Comparison of ENCODE assay signal across 9 cellular contexts in genomic region chr19:39671739-39672363, GRCh38. TPM values are rescaled to one million over a fixed set of nuclear protein-coding genes. Genes with fewer than 3 reads are reported as not detected.
DNase-seq lines count a peak whose midpoint lies in the region; ATAC-seq, FAIRE-seq and TF ChIP-seq lines count a peak whose summit lies in the region.
"Had no signal": no experiment of that assay in that cellular context is flagged by ENCODE, and none has a peak within 500 bp of the region (broad histone marks: within the 10 kb centered on the region; RNA-seq: fewer than 3 reads in every experiment).

No MANE protein-coding gene starts in this region.

- H3K4me1 Mint-ChIP-seq in WTC11: peaks cover 16% of the 10 kb centered on the region
- no peaks in the 10 kb centered on the region for H3K4me1 Mint-ChIP-seq in nephron
- peaks cover 14 to 17% of the 10 kb centered on the region in 2 donors for H3K4me1 Mint-ChIP-seq in natural killer cell treated with Interleukin-12 subunit alpha and Interleukin-12 subunit beta and Interleukin-15 and Interleukin-18, amount 100 ng/mL, for 72 hours (ENCODE audit: low read depth in 2 of 2)

- H3K36me3 Mint-ChIP-seq in WTC11 (peaks cover under 1% of the 10 kb centered on the region; the same call in 1 of the 2 replicates), nephron (ENCODE audit: low read depth) (no peaks in the 10 kb centered on the region)
- no peaks in the 10 kb centered on the region for H3K36me3 Mint-ChIP-seq in natural killer cell treated with Interleukin-12 subunit alpha and Interleukin-12 subunit beta and Interleukin-15 and Interleukin-18, amount 100 ng/mL, for 72 hours

- FAIRE-seq in GM12892 (lab: Jason Lieb, UNC): peak; percentile 87

- peak; percentile 66 for DNase-seq in Ammon's horn (ENCODE audit: low spot score)
- no peak for DNase-seq in GM12892 (ENCODE audit: insufficient read length)
- peak; percentile 86 for DNase-seq in NCI-H345 (lab: John Stamatoyannopoulos, UW)
- peak; percentile 26 for DNase-seq in WTC11 (ENCODE audit: low spot score)
- peak; percentile 20 for DNase-seq in epithelial cell of proximal tubule (ENCODE audit: low read depth)
- DNase-seq in natural killer cell treated with Interleukin-12 subunit alpha and Interleukin-12 subunit beta and Interleukin-15 and Interleukin-18, amount 100 ng/mL, for 72 hours (ENCODE audit: low spot score): no peak

- POLR2A ChIA-PET in WTC11 (lab: Charles Lee): no interaction called here

- H3K27ac Mint-ChIP-seq in WTC11 (no peak overlapping the region), nephron (no peak overlapping the region)
- H3K27ac Mint-ChIP-seq in natural killer cell treated with Interleukin-12 subunit alpha and Interleukin-12 subunit beta and Interleukin-15 and Interleukin-18, amount 100 ng/mL, for 72 hours: no peak overlapping the region

- H3K9me3 Mint-ChIP-seq in WTC11 (peaks cover 10% of the 10 kb centered on the region), nephron (peaks cover 3% of the 10 kb centered on the region)
- no peaks in the 10 kb centered on the region for H3K9me3 Mint-ChIP-seq in natural killer cell treated with Interleukin-12 subunit alpha and Interleukin-12 subunit beta and Interleukin-15 and Interleukin-18, amount 100 ng/mL, for 72 hours

- H3K4me3 Mint-ChIP-seq in WTC11 (peak overlapping the region; percentile 24; the same call in 1 of the 2 replicates), nephron (no peak overlapping the region)
- no peak overlapping the region for H3K4me3 Mint-ChIP-seq in natural killer cell treated with Interleukin-12 subunit alpha and Interleukin-12 subunit beta and Interleukin-15 and Interleukin-18, amount 100 ng/mL, for 72 hours

- TF ChIP-seq CTCF in WTC11 (IDR thresholded peaks at IDR 0.05) (peak; percentile 39; the same call in 1 of the 2 replicates), epithelial cell of proximal tubule (conservative IDR thresholded peaks at IDR 0.05; ENCODE audit: low read depth, low read length) (peak; percentile 74), nephron (IDR thresholded peaks at IDR 0.05; ENCODE audit: unreplicated experiment in 3 of 3) (peak; percentile 47 to 63 (median 54))

- CTCF ChIA-PET in WTC11 (lab: Charles Lee): interaction anchor here (0.7 to 4.5 kb wide), 12 partner anchors 9 to 198 kb away, joined by 3 to 52 read pairs (median 4); partner anchors contain the start of gene EID2B

- ATAC-seq in WTC11 (peak; percentile 81), HG03460 (IDR thresholded peaks at IDR 0.05; ENCODE audit: unreplicated experiment) (no peak)
- ATAC-seq in natural killer cell treated with Interleukin-12 subunit alpha and Interleukin-12 subunit beta and Interleukin-15 and Interleukin-18, amount 100 ng/mL, for 72 hours: no peak

- TF ChIP-seq POLR2A in GM12892 (IDR thresholded peaks at IDR 0.05; ENCODE audit: low read depth, low read length): no peak

- peaks cover 13% of the 10 kb centered on the region; the same call in 1 of the 2 replicates for H3K27me3 Mint-ChIP-seq in WTC11 (ENCODE audit: low read depth)
- peaks cover 31% of the 10 kb centered on the region for H3K27me3 Mint-ChIP-seq in nephron (ENCODE audit: low read depth)
- peaks cover 24 to 33% of the 10 kb centered on the region in 2 donors for H3K27me3 Mint-ChIP-seq in natural killer cell treated with Interleukin-12 subunit alpha and Interleukin-12 subunit beta and Interleukin-15 and Interleukin-18, amount 100 ng/mL, for 72 hours

- H3K4me3 ChIP-seq in epithelial cell of proximal tubule (ENCODE audit: low read depth, low read length): no peak overlapping the region

TF ChIP-seq in WTC11, 78 proteins besides CTCF, POLR2A, EP300 and RAD21:
- TF ChIP-seq GRHL2 (CRISPR knock-in tag; IDR thresholded peaks at IDR 0.05; ENCODE audit: insufficient replicate concordance, severe bottlenecking) (no peak), HMGA2 (CRISPR knock-in tag; IDR thresholded peaks at IDR 0.05) (no peak), ZNF317 (CRISPR knock-in tag; IDR thresholded peaks at IDR 0.05; ENCODE audit: borderline replicate concordance, low read depth) (no peak), RORB (CRISPR knock-in tag; IDR thresholded peaks at IDR 0.05) (no peak), ATF1 (CRISPR knock-in tag; IDR thresholded peaks at IDR 0.05) (no peak), HMGXB4 (CRISPR knock-in tag; IDR thresholded peaks at IDR 0.05) (no peak), ZNF121 (CRISPR knock-in tag; IDR thresholded peaks at IDR 0.05) (no peak), ZNF416 (CRISPR knock-in tag; IDR thresholded peaks at IDR 0.05) (no peak), ATF6 (CRISPR knock-in tag; IDR thresholded peaks at IDR 0.05) (no peak), NFE2L1 (CRISPR knock-in tag; IDR thresholded peaks at IDR 0.05) (no peak)
TF ChIP-seq in WTC11: peak in this region for 0.

RNA-seq across cellular contexts. Expression of gene LGALS16, which starts 16.1 kb away (rescaled TPM):
- polyA plus RNA-seq in GM12892 (2012; ENCODE audit: missing spikeins): not detected
- total RNA-seq in WTC11 (2021) (not detected in 3 replicates), epithelial cell of proximal tubule (not detected in 2 replicates)
- not detected for total RNA-seq in natural killer cell treated with Interleukin-12 subunit alpha and Interleukin-12 subunit beta and Interleukin-15 and Interleukin-18, amount 100 ng/mL, for 72 hours
- total RNA-seq: pulmonary artery endothelial cell had no signal

RNA-seq across cellular contexts. Expression of gene LGALS14, which starts 32.4 kb away (rescaled TPM):
- 10.1 TPM for polyA plus RNA-seq in GM12892 (2012; ENCODE audit: missing spikeins)
- not detected in 3 replicates for total RNA-seq in WTC11 (2021)
- total RNA-seq in epithelial cell of proximal tubule: not detected in 2 replicates
- not detected for total RNA-seq in natural killer cell treated with Interleukin-12 subunit alpha and Interleukin-12 subunit beta and Interleukin-15 and Interleukin-18, amount 100 ng/mL, for 72 hours
- total RNA-seq: pulmonary artery endothelial cell had no signal

Comparison
In these comparisons a context has a peak if more than half of its experiments do, and no peak if none do; other contexts are left out.
1. DNase-seq: peak in Ammon's horn (single experiment), NCI-H345 (single experiment), WTC11 (single experiment) and epithelial cell of proximal tubule (single experiment); none in GM12892 (single experiment) and natural killer cell treated with Interleukin-12 subunit alpha and Interleukin-12 subunit beta and Interleukin-15 and Interleukin-18, amount 100 ng/mL, for 72 hours (single experiment).
2. Peak in every context shown above with its lines, with median percentiles within 50 percentile points of each other: CTCF ChIP-seq.